ENCODE assay signal across 16 cellular contexts in the genomic region with DNA sequence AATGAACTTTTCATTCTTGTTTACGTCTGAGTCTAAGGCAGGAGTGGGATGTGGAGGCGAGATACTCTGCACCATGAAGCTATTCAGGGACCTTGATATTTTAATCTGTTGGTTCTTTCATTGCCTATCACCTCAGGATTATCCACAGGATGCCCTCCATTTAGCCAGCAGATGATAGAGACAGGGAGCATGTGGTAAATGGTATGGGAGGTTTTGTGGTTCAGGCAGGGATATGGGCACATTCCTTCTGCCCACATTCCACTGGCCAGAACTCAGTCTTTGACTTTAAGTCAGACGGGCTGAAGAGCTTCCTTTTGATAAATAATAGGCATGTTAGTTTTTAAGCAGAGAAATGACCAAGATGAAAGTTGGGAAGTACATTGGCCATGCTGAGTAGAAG.
DNase-seq lines count a peak whose midpoint lies in the region; ATAC-seq and TF ChIP-seq lines count a peak whose summit lies in the region.
"Had no signal": no experiment of that assay in that cellular context is flagged by ENCODE, and none has a peak within 500 bp of the region (broad histone marks: within the 10 kb centered on the region; RNA-seq: fewer than 3 reads in every experiment).

No MANE protein-coding gene starts in this region.

- TF ChIP-seq CTCF in cardiac fibroblast (IDR thresholded peaks at IDR 0.05; ENCODE audit: low read depth, low read length) (no peak), ovary (IDR thresholded peaks at IDR 0.05) (no peak)

- no peak overlapping the region for H4K8ac ChIP-seq in mesendoderm (ENCODE audit: low read depth, low read length)

- peaks cover 27% of the 10 kb centered on the region for H3K9me3 ChIP-seq in HUES64 (ENCODE audit: insufficient read depth, low read depth, low read length)
- no peaks in the 10 kb centered on the region for H3K9me3 ChIP-seq in ovary

- H3K36me3 ChIP-seq in HUES64 (ENCODE audit: insufficient read depth, low read length), result peaks cover 14% of the 10 kb centered on the region
- no peaks in the 10 kb centered on the region for H3K36me3 ChIP-seq in mesendoderm (ENCODE audit: control insufficient read depth, insufficient read depth, low read length)
- no peaks in the 10 kb centered on the region for H3K36me3 ChIP-seq in ovary
- H3K36me3 ChIP-seq: spleen had no signal

- peak overlapping the region; percentile 78 for H2BK120ac ChIP-seq in mesendoderm (ENCODE audit: low read depth, low read length)

- TF ChIP-seq EP300 in ovary (IDR thresholded peaks at IDR 0.05), result no peak

- H3K4me2 ChIP-seq in mesendoderm (ENCODE audit: low read length), result no peak overlapping the region

- ATAC-seq in HG02970 (IDR thresholded peaks at IDR 0.05; ENCODE audit: low FRiP score, unreplicated experiment), result no peak

- H2BK15ac ChIP-seq in mesendoderm (replicated peaks; ENCODE audit: low read depth), result peak overlapping the region; percentile 85

- no peak overlapping the region for H3K4me3 ChIP-seq in HUES64 (ENCODE audit: low read length)
- H3K4me3 ChIP-seq in cardiac fibroblast (replicated peaks in 1 of 2; ENCODE audit: low read depth in 2 of 2, low read length in 2 of 2), result no peak overlapping the region
- H3K4me3 ChIP-seq in mesendoderm (ENCODE audit: low read length), result no peak overlapping the region
- H3K4me3 ChIP-seq in ovary, result no peak overlapping the region
- H3K4me3 ChIP-seq: spleen had no signal

- H3K27ac ChIP-seq in HUES64 (ENCODE audit: low read depth, low read length) (peak overlapping the region; percentile 97), mesendoderm (ENCODE audit: low read depth, low read length) (peak overlapping the region; percentile 92), ovary (no peak overlapping the region)
- H3K27ac ChIP-seq: HL-60, spleen had no signal

- no peak overlapping the region for H3K4ac ChIP-seq in mesendoderm (ENCODE audit: low read depth, low read length)

- DNase-seq in Daoy (ENCODE audit: low read depth), result peak; percentile 71
- peak; percentile 34 to 40 for DNase-seq in cardiac fibroblast (ENCODE audit: low read depth in 2 of 2)
- peak; percentile 88 for DNase-seq in mesendoderm
- no peak for DNase-seq in HPDE6-E6E7 (ENCODE audit: extremely low spot score)
- no peak for DNase-seq in cerebellar cortex (ENCODE audit: low spot score)
- DNase-seq in ovary, result no peak
- DNase-seq: activated CD4-positive, alpha-beta T cell treated with anti-CD3 and anti-CD28 coated beads, Interleukin-2, amount 10 ng/mL, durations not matched to agents 24 days and 14 days; activated T-cell treated with anti-CD3 and anti-CD28 coated beads for 4 hours; CD8-positive, alpha-beta memory T cell; NCI-H510A; spleen; stimulated activated naive CD4-positive, alpha-beta T cell; T1000 had no signal

- H3K9ac ChIP-seq in HUES64 (ENCODE audit: low read depth, low read length), result peak overlapping the region; percentile 24
- no peak overlapping the region for H3K9ac ChIP-seq in mesendoderm (ENCODE audit: low read length)

- H3K79me1 ChIP-seq in mesendoderm (ENCODE audit: low read length), result no peaks in the 10 kb centered on the region

- WGBS in HUES64, result 34% methylated on average over 3 of the region's 3 CpGs
- WGBS in mesendoderm (ENCODE audit: extremely low coverage, insufficient coverage, low lambda C conversion rate), result no CpG with 5 or more reads among the region's 3 CpGs
- WGBS in ovary, 3 donors, result 47 to 68% (median 54%) methylated on average over 3 of the region's 3 CpGs

- H3K4me1 ChIP-seq in HUES64 (ENCODE audit: insufficient read depth, low read length), result peaks cover 70% of the 10 kb centered on the region
- H3K4me1 ChIP-seq in mesendoderm (ENCODE audit: control insufficient read depth, low read depth, low read length), result peaks cover 14% of the 10 kb centered on the region
- no peaks in the 10 kb centered on the region for H3K4me1 ChIP-seq in ovary (ENCODE audit: insufficient read depth)
- H3K4me1 ChIP-seq: spleen had no signal

- intact Hi-C loops in ovary (cut with DNase I), result no loop called here

- H3K56ac ChIP-seq in mesendoderm (ENCODE audit: low read length), result peak overlapping the region; percentile 63

- peak overlapping the region; percentile 72 for H2BK5ac ChIP-seq in mesendoderm (ENCODE audit: low read length)

- H3K18ac ChIP-seq in mesendoderm (ENCODE audit: low read length), result peak overlapping the region; percentile 80

- H2AK5ac ChIP-seq in mesendoderm (ENCODE audit: low read length), result no peak overlapping the region

- no peak overlapping the region for H3K23ac ChIP-seq in mesendoderm (ENCODE audit: low read length)

- TF ChIP-seq POLR2A in ovary (IDR thresholded peaks at IDR 0.05), result no peak

- H3K27me3 ChIP-seq in HUES64 (ENCODE audit: insufficient read depth, low read length) (no peaks in the 10 kb centered on the region), mesendoderm (ENCODE audit: insufficient read depth, low read length, poor library complexity) (no peaks in the 10 kb centered on the region), ovary (no peaks in the 10 kb centered on the region)
- H3K27me3 ChIP-seq: spleen had no signal

- no peaks in the 10 kb centered on the region for H3K79me2 ChIP-seq in mesendoderm (ENCODE audit: control insufficient read depth, insufficient read depth, low read length)

- no peak overlapping the region for H4K5ac ChIP-seq in mesendoderm (ENCODE audit: low read length)

Comparison
In these comparisons a context has a peak if more than half of its experiments do, and no peak if none do; other contexts are left out.
1. DNase-seq: peak in Daoy (single experiment), cardiac fibroblast (2 of 2) and mesendoderm (single experiment); none in HPDE6-E6E7 (single experiment), cerebellar cortex (single experiment) and ovary (0 of 5).
2. H3K27ac ChIP-seq: peak in HUES64 (single experiment) and mesendoderm (single experiment); none in ovary (0 of 2).